Comparison of ENCODE assay signal across 9 cellular contexts in genomic region chr14:73888971-73889370, GRCh38. TPM values are rescaled to one million over a fixed set of nuclear protein-coding genes. Genes with fewer than 3 reads are reported as not detected.
DNase-seq lines count a peak whose midpoint lies in the region; ATAC-seq and TF ChIP-seq lines count a peak whose summit lies in the region.
"Had no signal": no experiment of that assay in that cellular context is flagged by ENCODE, and none has a peak within 500 bp of the region (broad histone marks: within the 10 kb centered on the region; RNA-seq: fewer than 3 reads in every experiment).

No MANE protein-coding gene starts in this region.

- CTCF ChIA-PET in activated CD4-positive, alpha-beta T cell treated with anti-CD3 and anti-CD28 coated beads for 36 hours (lab: Charles Lee), result no interaction called here

- H3K4me1 ChIP-seq in OCI-LY1 (ENCODE audit: insufficient read depth, low read length, severe bottlenecking), result peaks cover 37% of the 10 kb centered on the region

- peak overlapping the region; percentile 97 for H3K4me3 ChIP-seq in OCI-LY1 (ENCODE audit: low read depth, low read length, poor library complexity, severe bottlenecking)

- H3K79me2 ChIP-seq in OCI-LY1 (ENCODE audit: insufficient read depth, low read length), result peaks cover 65% of the 10 kb centered on the region

- H4K20me1 ChIP-seq in OCI-LY1 (ENCODE audit: insufficient read depth, low read length), result no peaks in the 10 kb centered on the region

- no peaks in the 10 kb centered on the region for H3K27me3 Mint-ChIP-seq in activated CD4-positive, alpha-beta T cell treated with anti-CD3 and anti-CD28 coated beads for 36 hours
- H3K27me3 Mint-ChIP-seq in dendritic cell treated with granulocyte-macrophage colony-stimulating factor and Interleukin-4, amounts not matched to agents 40 ng/mL and 50 ng/mL, for 4 days, result no peaks in the 10 kb centered on the region
- H3K27me3 Mint-ChIP-seq in osteocyte (ENCODE audit: unreplicated experiment), result no peaks in the 10 kb centered on the region
- H3K27me3 Mint-ChIP-seq in stimulated activated naive B cell treated with anti-CD40 and anti-IgM and Interleukin-4, amounts not matched to agents 10 μg/mL and 1 μg/mL and 100 μg/mL, for 72 hours, result no peaks in the 10 kb centered on the region

- ATAC-seq in activated CD4-positive, alpha-beta T cell treated with anti-CD3 and anti-CD28 coated beads for 36 hours, result no peak
- ATAC-seq in HG02870 (IDR thresholded peaks at IDR 0.05; ENCODE audit: unreplicated experiment), result no peak
- ATAC-seq in HG02973 (IDR thresholded peaks at IDR 0.05; ENCODE audit: unreplicated experiment), result no peak
- no peak for ATAC-seq in stimulated activated naive B cell treated with anti-CD40 and anti-IgM and Interleukin-4, amounts not matched to agents 10 μg/mL and 1 μg/mL and 100 μg/mL, for 72 hours (replicated peaks)

- no peaks in the 10 kb centered on the region for H3K9me2 ChIP-seq in OCI-LY1 (ENCODE audit: low read depth, low read length)

- peaks cover 3% of the 10 kb centered on the region; the same call in 1 of the 2 replicates for H3F3A ChIP-seq in OCI-LY1 (ENCODE audit: insufficient read depth, low read length)

- no peak for DNase-seq in activated CD4-positive, alpha-beta T cell treated with anti-CD3 and anti-CD28 coated beads for 36 hours
- no peak for DNase-seq in activated CD4-positive, alpha-beta T cell treated with anti-CD3 and anti-CD28 coated beads, Interleukin-2, amount 50 U/mL, for 4 hours
- no peak for DNase-seq in osteocyte (ENCODE audit: extremely low spot score, unreplicated experiment)
- DNase-seq in stimulated activated naive B cell treated with anti-CD40 and anti-IgM and Interleukin-4, amounts not matched to agents 10 μg/mL and 1 μg/mL and 100 μg/mL, for 72 hours, result no peak
- DNase-seq: NCI-H69 had no signal

- peak overlapping the region; percentile 87; the same call in 1 of the 2 replicates for H3K4me2 ChIP-seq in OCI-LY1 (ENCODE audit: low read length)

- no peaks in the 10 kb centered on the region for H3K9me3 ChIP-seq in OCI-LY1 (ENCODE audit: low read length)

- POLR2A ChIA-PET in activated CD4-positive, alpha-beta T cell treated with anti-CD3 and anti-CD28 coated beads for 36 hours (lab: Charles Lee), result interaction anchor here (0.6 kb wide), 1 partner anchor 41 kb away, joined by 3 read pairs; no protein-coding TSS in a partner anchor

- TF ChIP-seq CTCF in OCI-LY1 (IDR thresholded peaks at IDR 0.05; ENCODE audit: low read length) (no peak), osteocyte (IDR thresholded peaks at IDR 0.05) (no peak)

- H3K4me3 Mint-ChIP-seq in activated CD4-positive, alpha-beta T cell treated with anti-CD3 and anti-CD28 coated beads for 36 hours, result peak overlapping the region; percentile 80
- no peak overlapping the region for H3K4me3 Mint-ChIP-seq in dendritic cell treated with granulocyte-macrophage colony-stimulating factor and Interleukin-4, amounts not matched to agents 40 ng/mL and 50 ng/mL, for 4 days
- H3K4me3 Mint-ChIP-seq in osteocyte (ENCODE audit: unreplicated experiment), result peak overlapping the region; percentile 92
- H3K4me3 Mint-ChIP-seq in stimulated activated naive B cell treated with anti-CD40 and anti-IgM and Interleukin-4, amounts not matched to agents 10 μg/mL and 1 μg/mL and 100 μg/mL, for 72 hours, result no peak overlapping the region

- H2AFZ ChIP-seq in OCI-LY1 (ENCODE audit: low read length), result no peak overlapping the region

- no peak overlapping the region for H3K27ac ChIP-seq in OCI-LY1 (ENCODE audit: low read depth, low read length, poor library complexity, severe bottlenecking)

- no peaks in the 10 kb centered on the region for H3K27me3 ChIP-seq in OCI-LY1 (ENCODE audit: insufficient read depth, low read length)

- no peak overlapping the region; the same call in 1 of the 2 replicates for H3K9ac ChIP-seq in OCI-LY1 (ENCODE audit: low read length)

- H3K9me3 Mint-ChIP-seq in activated CD4-positive, alpha-beta T cell treated with anti-CD3 and anti-CD28 coated beads for 36 hours (ENCODE audit: low read depth), result no peaks in the 10 kb centered on the region
- H3K9me3 Mint-ChIP-seq in dendritic cell treated with granulocyte-macrophage colony-stimulating factor and Interleukin-4, amounts not matched to agents 40 ng/mL and 50 ng/mL, for 4 days, result no peaks in the 10 kb centered on the region
- no peaks in the 10 kb centered on the region for H3K9me3 Mint-ChIP-seq in osteocyte (ENCODE audit: unreplicated experiment)
- no peaks in the 10 kb centered on the region for H3K9me3 Mint-ChIP-seq in stimulated activated naive B cell treated with anti-CD40 and anti-IgM and Interleukin-4, amounts not matched to agents 10 μg/mL and 1 μg/mL and 100 μg/mL, for 72 hours

- H3K36me3 ChIP-seq in OCI-LY1 (ENCODE audit: insufficient read depth, low read length), result peaks cover 23% of the 10 kb centered on the region

- intact Hi-C loops in activated CD4-positive, alpha-beta T cell treated with anti-CD3 and anti-CD28 coated beads for 36 hours (cut with DNase I, micrococcal nuclease), result loop anchor here (5.0 kb wide), 5 partner anchors 147 to 962 kb away; partner anchors contain the start of genes ABCD4 (in 1 of the 2), DCAF4 (in 1 of the 2), PNMA1 (in 1 of the 2) and RIOX1 (in 1 of the 2)
- intact Hi-C loops in dendritic cell treated with granulocyte-macrophage colony-stimulating factor and Interleukin-4, amounts not matched to agents 40 ng/mL and 50 ng/mL, for 4 days (cut with micrococcal nuclease), result no loop called here

- peaks cover 47% of the 10 kb centered on the region for H3K4me1 Mint-ChIP-seq in activated CD4-positive, alpha-beta T cell treated with anti-CD3 and anti-CD28 coated beads for 36 hours
- H3K4me1 Mint-ChIP-seq in dendritic cell treated with granulocyte-macrophage colony-stimulating factor and Interleukin-4, amounts not matched to agents 40 ng/mL and 50 ng/mL, for 4 days (ENCODE audit: low read depth), result peaks cover 38% of the 10 kb centered on the region
- peaks cover 45% of the 10 kb centered on the region for H3K4me1 Mint-ChIP-seq in osteocyte (ENCODE audit: unreplicated experiment)
- H3K4me1 Mint-ChIP-seq in stimulated activated naive B cell treated with anti-CD40 and anti-IgM and Interleukin-4, amounts not matched to agents 10 μg/mL and 1 μg/mL and 100 μg/mL, for 72 hours, result peaks cover 25 to 50% of the 10 kb centered on the region in 2 donors

- H3K36me3 Mint-ChIP-seq in activated CD4-positive, alpha-beta T cell treated with anti-CD3 and anti-CD28 coated beads for 36 hours (ENCODE audit: low read depth), result peaks cover 32% of the 10 kb centered on the region
- H3K36me3 Mint-ChIP-seq in dendritic cell treated with granulocyte-macrophage colony-stimulating factor and Interleukin-4, amounts not matched to agents 40 ng/mL and 50 ng/mL, for 4 days (ENCODE audit: low read depth), result peaks cover 18% of the 10 kb centered on the region
- peaks cover 7% of the 10 kb centered on the region for H3K36me3 Mint-ChIP-seq in osteocyte (ENCODE audit: unreplicated experiment)
- peaks cover 10 to 33% of the 10 kb centered on the region in 2 donors for H3K36me3 Mint-ChIP-seq in stimulated activated naive B cell treated with anti-CD40 and anti-IgM and Interleukin-4, amounts not matched to agents 10 μg/mL and 1 μg/mL and 100 μg/mL, for 72 hours

- peak overlapping the region; percentile 99 for H3K27ac Mint-ChIP-seq in activated CD4-positive, alpha-beta T cell treated with anti-CD3 and anti-CD28 coated beads for 36 hours
- peak overlapping the region; percentile 30 for H3K27ac Mint-ChIP-seq in dendritic cell treated with granulocyte-macrophage colony-stimulating factor and Interleukin-4, amounts not matched to agents 40 ng/mL and 50 ng/mL, for 4 days
- H3K27ac Mint-ChIP-seq in osteocyte (ENCODE audit: unreplicated experiment), result no peak overlapping the region
- H3K27ac Mint-ChIP-seq in stimulated activated naive B cell treated with anti-CD40 and anti-IgM and Interleukin-4, amounts not matched to agents 10 μg/mL and 1 μg/mL and 100 μg/mL, for 72 hours, result no peak overlapping the region

RNA-seq across cellular contexts. Expression of gene ZNF410, which starts 2.3 kb away (rescaled TPM):
- 10 to 100 TPM; 58.6 to 66.2 TPM for total RNA-seq in activated CD4-positive, alpha-beta T cell treated with anti-CD3 and anti-CD28 coated beads for 36 hours
- 41.8 and 42.2 TPM in 2 replicates for total RNA-seq in osteocyte

RNA-seq across cellular contexts. Expression of gene PTGR2, which starts 37.3 kb away (rescaled TPM):
- total RNA-seq in activated CD4-positive, alpha-beta T cell treated with anti-CD3 and anti-CD28 coated beads for 36 hours, result 10 to 100 TPM; 12.6 to 14.3 TPM
- 5.0 and 7.2 TPM in 2 replicates for total RNA-seq in osteocyte

Comparison
In these comparisons a context has a peak if more than half of its experiments do, and no peak if none do; other contexts are left out.
1. H3K27ac Mint-ChIP-seq: peak in activated CD4-positive, alpha-beta T cell treated with anti-CD3 and anti-CD28 coated beads for 36 hours (single experiment) and dendritic cell treated with granulocyte-macrophage colony-stimulating factor and Interleukin-4, amounts not matched to agents 40 ng/mL and 50 ng/mL, for 4 days (single experiment); none in osteocyte (single experiment) and stimulated activated naive B cell treated with anti-CD40 and anti-IgM and Interleukin-4, amounts not matched to agents 10 μg/mL and 1 μg/mL and 100 μg/mL, for 72 hours (single experiment).
2. H3K4me3 Mint-ChIP-seq: peak in activated CD4-positive, alpha-beta T cell treated with anti-CD3 and anti-CD28 coated beads for 36 hours (single experiment) and osteocyte (single experiment); none in dendritic cell treated with granulocyte-macrophage colony-stimulating factor and Interleukin-4, amounts not matched to agents 40 ng/mL and 50 ng/mL, for 4 days (single experiment) and stimulated activated naive B cell treated with anti-CD40 and anti-IgM and Interleukin-4, amounts not matched to agents 10 μg/mL and 1 μg/mL and 100 μg/mL, for 72 hours (0 of 2).